ENCODE assay signal across 8 cellular contexts in the genomic region with DNA sequence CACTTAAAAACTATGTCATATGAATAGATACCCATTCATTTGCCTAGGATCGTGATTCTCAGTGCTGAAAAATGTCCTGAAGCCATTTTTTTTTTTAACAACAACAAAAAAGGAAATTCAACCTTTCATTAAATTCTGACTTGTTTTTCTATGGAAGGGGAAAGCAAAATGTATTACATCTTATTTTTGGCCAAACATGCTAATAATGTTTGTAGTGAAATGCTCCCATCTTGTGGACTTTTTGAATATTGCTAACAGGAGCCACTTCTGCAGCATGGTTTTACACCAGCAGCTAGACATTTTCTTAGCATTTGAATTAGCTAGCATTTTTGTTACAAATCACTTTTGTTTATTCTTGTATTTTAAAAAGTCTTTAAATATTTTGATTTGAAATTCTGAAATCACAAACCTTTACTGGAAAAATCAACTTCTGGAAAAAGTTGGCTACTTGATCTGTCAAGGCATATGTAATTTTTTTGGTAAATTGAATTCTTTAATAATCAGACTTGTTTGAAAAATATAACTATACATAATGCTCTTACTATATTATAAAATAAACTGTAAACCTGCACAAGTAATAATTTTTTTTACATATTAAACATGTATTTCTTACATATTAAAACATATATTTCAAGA.
DNase-seq lines count a peak whose midpoint lies in the region; ATAC-seq and TF ChIP-seq lines count a peak whose summit lies in the region.

No MANE protein-coding gene starts in this region.

- DNase-seq in NOMO-1 treated with DMSO at 0.1 percent for 48 hours (lab: John Stamatoyannopoulos, UW; ENCODE audit: unreplicated experiment) (peak; percentile 44), NOMO-1 treated with dmso at 0.1 percent for 144 hours (lab: John Stamatoyannopoulos, UW; ENCODE audit: unreplicated experiment) (no peak), NCI-H1417 treated with DMSO at 0.1 percent for 48 hours (lab: John Stamatoyannopoulos, UW) (peak; percentile 32), astrocyte of the spinal cord (ENCODE audit: low read depth, low spot score) (peak; percentile 57), left colon (no peak), NCI-H1092 (lab: John Stamatoyannopoulos, UW) (no peak)

- peak; percentile 50 for ATAC-seq in left colon
- no peak for ATAC-seq in GM18867 (IDR thresholded peaks at IDR 0.05; ENCODE audit: unreplicated experiment)
- ATAC-seq in HG03457 (IDR thresholded peaks at IDR 0.05; ENCODE audit: unreplicated experiment) = no peak

- H3K4me3 ChIP-seq in astrocyte of the spinal cord (ENCODE audit: low read depth, low read length) = no peak overlapping the region

- in situ Hi-C loops in astrocyte of the spinal cord (cut with HindIII; ENCODE audit: low sequenced_read_pairs) = no loop called here

- intact Hi-C loops in left colon (cut with DNase I, micrococcal nuclease) = no loop called here

- TF ChIP-seq CTCF in astrocyte of the spinal cord (IDR thresholded peaks at IDR 0.05; ENCODE audit: low read depth, low read length) = peak; percentile 55

Comparison
In these comparisons a context has a peak if more than half of its experiments do, and no peak if none do; other contexts are left out.
1. DNase-seq: peak in NOMO-1 treated with DMSO at 0.1 percent for 48 hours (single experiment), NCI-H1417 treated with DMSO at 0.1 percent for 48 hours (single experiment) and astrocyte of the spinal cord (single experiment); none in NOMO-1 treated with dmso at 0.1 percent for 144 hours (single experiment), left colon (0 of 2) and NCI-H1092 (single experiment).